Comparison of ENCODE assay signal across 20 cellular contexts in genomic region chr2:120845281-120845680, GRCh38.
DNase-seq lines count a peak whose midpoint lies in the region; ATAC-seq, FAIRE-seq and TF ChIP-seq lines count a peak whose summit lies in the region.
"Had no signal": no experiment of that assay in that cellular context is flagged by ENCODE, and none has a peak within 500 bp of the region (broad histone marks: within the 10 kb centered on the region; RNA-seq: fewer than 3 reads in every experiment).

No MANE protein-coding gene starts in this region.

- no peak overlapping the region for H3K14ac ChIP-seq in H1 (ENCODE audit: insufficient read length)

- H3K27me3 ChIP-seq in H1 (replicated peaks in 1 of 4; ENCODE audit: control insufficient read depth in 3 of 4, extremely low read depth in 1 of 4, insufficient read depth in 3 of 4, low read length in 3 of 4) (no peaks in the 10 kb centered on the region), right cardiac atrium (ENCODE audit: control insufficient read depth, insufficient read depth) (no peaks in the 10 kb centered on the region), smooth muscle cell (ENCODE audit: low read depth) (no peaks in the 10 kb centered on the region)
- H3K27me3 ChIP-seq: breast epithelium, right lobe of liver, vagina had no signal

- no peak overlapping the region for H2BK12ac ChIP-seq in H1 (ENCODE audit: low read depth, low read length)

- H3K9me3 ChIP-seq in H1 (ENCODE audit: insufficient read depth in 2 of 2, low read depth in 1 of 2, low read length in 1 of 2) (no peaks in the 10 kb centered on the region), right cardiac atrium (ENCODE audit: control insufficient read depth, low read length) (no peaks in the 10 kb centered on the region), smooth muscle cell (replicated peaks; ENCODE audit: low read depth) (no peaks in the 10 kb centered on the region)
- H3K9me3 ChIP-seq: right lobe of liver had no signal

- TF ChIP-seq RAD21 in H1 (IDR thresholded peaks at IDR 0.05 in 1 of 2, conservative IDR thresholded peaks at IDR 0.05 in 1 of 2; ENCODE audit: low read depth in 2 of 2, low read length in 2 of 2), result no peak

- in situ Hi-C loops in G401 (cut with HindIII; ENCODE audit: low sequenced_read_pairs), result no loop called here

- WGBS in H1 (ENCODE audit: extremely low coverage in 1 of 2, insufficient coverage in 1 of 2, insufficient read length in 1 of 2, insufficient replicate concordance in 2 of 2, low coverage in 1 of 2, low lambda C conversion rate in 2 of 2, missing lambda C conversion rate in 1 of 2), 2 experiments, result 87% methylated on average over 10 of the region's 10 CpGs; no CpG with 5 or more reads in 1 of the 2 experiments
- WGBS in right cardiac atrium, result 59% methylated on average over 10 of the region's 10 CpGs
- 82% methylated on average over 10 of the region's 10 CpGs for WGBS in smooth muscle cell (ENCODE audit: low lambda C conversion rate)

- POLR2A ChIA-PET in H1 (lab: Charles Lee; ENCODE audit: partially characterized antibody), result no interaction called here

- no peak overlapping the region for H3K4ac ChIP-seq in H1 (replicated peaks; ENCODE audit: insufficient read length, low read depth, low read length)

- H3K79me2 ChIP-seq in H1 (ENCODE audit: control insufficient read depth in 1 of 2, insufficient read depth in 2 of 2, low read length in 2 of 2), result peaks cover 4 to 39% of the 10 kb centered on the region in 2 experiments; a peak in 3 of 4 replicates
- H3K79me2 ChIP-seq in smooth muscle cell (ENCODE audit: low read depth), result peaks cover 50% of the 10 kb centered on the region

- H2AK5ac ChIP-seq in H1 (ENCODE audit: low read depth, low read length), result no peak overlapping the region

- H3K27ac ChIP-seq in H1 (ENCODE audit: low read depth, low read length) (no peak overlapping the region), right cardiac atrium (ENCODE audit: low read length) (no peak overlapping the region), smooth muscle cell (ENCODE audit: low read depth) (no peak overlapping the region)
- H3K27ac ChIP-seq: right lobe of liver, vagina had no signal

- no peak for TF ChIP-seq CTCF in AG10803 (conservative IDR thresholded peaks at IDR 0.05; ENCODE audit: low read length)
- TF ChIP-seq CTCF in H1 (IDR thresholded peaks at IDR 0.05; ENCODE audit: control extremely low read depth in 1 of 3, insufficient read depth in 1 of 3, low read depth in 1 of 3, low read length in 3 of 3), result no peak
- TF ChIP-seq CTCF in smooth muscle cell (IDR thresholded peaks at IDR 0.05; ENCODE audit: borderline replicate concordance, insufficient read depth, poor library complexity, severe bottlenecking), result no peak

- H3K18ac ChIP-seq in H1 (ENCODE audit: extremely low read depth, low read length), result no peak overlapping the region

- H3K36me3 ChIP-seq in H1 (ENCODE audit: control insufficient read depth in 2 of 4, insufficient read depth in 4 of 4, low read length in 3 of 4) (no peaks in the 10 kb centered on the region), smooth muscle cell (ENCODE audit: low read depth) (no peaks in the 10 kb centered on the region)
- H3K36me3 ChIP-seq: breast epithelium, right lobe of liver, vagina had no signal

- no peak for TF ChIP-seq POLR2A in H1 (IDR thresholded peaks at IDR 0.05; ENCODE audit: control extremely low read depth in 1 of 2, low read depth in 2 of 2, low read length in 2 of 2)

- ATAC-seq in right cardiac atrium (peak; percentile 80 to 87), sciatic nerve (peak; percentile 79)
- ATAC-seq: activated CD4-positive, alpha-beta T cell treated with anti-CD3 and anti-CD28 coated beads for 36 hours; right lobe of liver had no signal

- 0 out of 2 replicates have a peak, but pooled peaks cover 1% of the 10 kb centered on the region for H3K23me2 ChIP-seq in H1 (ENCODE audit: low read depth, low read length)

- H2BK5ac ChIP-seq in H1 (ENCODE audit: low read depth, low read length), result no peak overlapping the region

- no peak overlapping the region for H3K23ac ChIP-seq in H1 (ENCODE audit: insufficient read length)

- H3K9ac ChIP-seq in H1 (replicated peaks in 1 of 4; ENCODE audit: extremely low read depth in 1 of 4, low read depth in 3 of 4, low read length in 3 of 4) (no peak overlapping the region), smooth muscle cell (ENCODE audit: low read depth) (no peak overlapping the region)

- no peak overlapping the region for H4K91ac ChIP-seq in H1 (replicated peaks; ENCODE audit: insufficient read length, low read length)

- H2AFZ ChIP-seq in H1 (ENCODE audit: low read length) (no peak overlapping the region), smooth muscle cell (ENCODE audit: low read depth) (no peak overlapping the region)

- H3K79me1 ChIP-seq in H1 (ENCODE audit: low read depth, low read length), result peaks cover 12% of the 10 kb centered on the region

- peaks cover 4% of the 10 kb centered on the region for H3F3A ChIP-seq in smooth muscle cell (ENCODE audit: low read depth)

- TF ChIP-seq EP300 in H1 (IDR thresholded peaks at IDR 0.05; ENCODE audit: borderline replicate concordance in 1 of 2, low read depth in 2 of 2, low read length in 2 of 2), result no peak

- intact Hi-C loops in right cardiac atrium (cut with DNase I), result no loop called here
- intact Hi-C loops in sciatic nerve (cut with DNase I), result no loop called here

- FAIRE-seq in H1 (lab: Jason Lieb, UNC), result peak; percentile 19
- FAIRE-seq: endothelial cell of umbilical vein, TTC549 had no signal

- H3K4me1 ChIP-seq in H1 (replicated peaks in 1 of 4; ENCODE audit: control insufficient read depth in 3 of 4, insufficient read depth in 4 of 4, low read length in 3 of 4), result peaks cover 0 to 2% (median 0%) of the 10 kb centered on the region in 4 experiments; a peak in 1 of 7 replicates
- peaks cover 3% of the 10 kb centered on the region for H3K4me1 ChIP-seq in right cardiac atrium (ENCODE audit: control insufficient read depth, insufficient read depth, low read length)
- H3K4me1 ChIP-seq in smooth muscle cell (ENCODE audit: low read depth), result peaks cover 7% of the 10 kb centered on the region
- H3K4me1 ChIP-seq: breast epithelium, right lobe of liver had no signal

- H3K4me2 ChIP-seq in H1 (ENCODE audit: insufficient read depth in 1 of 2, low read depth in 2 of 2, low read length in 2 of 2), result no peak overlapping the region
- H3K4me2 ChIP-seq in smooth muscle cell, result no peak overlapping the region

- no peak overlapping the region for H3K56ac ChIP-seq in H1 (replicated peaks; ENCODE audit: insufficient read length, low read depth, low read length)

- H3K4me3 ChIP-seq in AG10803 (ENCODE audit: low read length), result no peak overlapping the region
- no peak overlapping the region for H3K4me3 ChIP-seq in H1 (ENCODE audit: extremely low read depth in 1 of 4, insufficient read depth in 2 of 4, low read depth in 3 of 4, low read length in 4 of 4)
- no peak overlapping the region for H3K4me3 ChIP-seq in right cardiac atrium (ENCODE audit: low read length)
- no peak overlapping the region for H3K4me3 ChIP-seq in smooth muscle cell
- H3K4me3 ChIP-seq: breast epithelium, right lobe of liver, vagina had no signal

- CTCF ChIA-PET in H1 (lab: Charles Lee; ENCODE audit: partially characterized antibody), result interaction anchor here (0.9 to 3.5 kb wide), 4 partner anchors 12 to 125 kb away, joined by 3 to 24 read pairs (median 4); no protein-coding TSS in a partner anchor

- H2BK20ac ChIP-seq in H1 (ENCODE audit: low read length), result no peak overlapping the region

- peak; percentile 58 for DNase-seq in AG10803 (ENCODE audit: low read depth)
- no peak for DNase-seq in H1 (ENCODE audit: low read depth in 1 of 2, low spot score in 2 of 2)
- DNase-seq in right cardiac atrium, result peak; percentile 88 to 95 (median 92)
- DNase-seq in sciatic nerve (ENCODE audit: low spot score), result peak; percentile 69
- no peak for DNase-seq in smooth muscle cell (lab: John Stamatoyannopoulos, UW; ENCODE audit: unreplicated experiment)
- DNase-seq in stimulated activated CD4-positive, alpha-beta T cell treated with anti-CD3 and anti-CD28 coated beads, Interleukin-15, amount 100 ng/mL, for 24 hours, result no peak
- no peak for DNase-seq in G401 (ENCODE audit: low spot score)
- no peak for DNase-seq in GOT3 (lab: John Stamatoyannopoulos, UW)
- DNase-seq: ACHN; activated CD4-positive, alpha-beta T cell treated with anti-CD3 and anti-CD28 coated beads for 36 hours; CD4-positive, CD25-positive, alpha-beta regulatory T cell; DMS53; NCI-H187; NK-92 treated with Interleukin-12 subunit alpha and Interleukin-12 subunit beta, amount 100 ng/mL, for 24 hours; right lobe of liver; stimulated activated CD4-positive, alpha-beta T cell treated with anti-CD3 and anti-CD28 coated beads, Interleukin-2, amount 100 ng/mL, for 48 hours had no signal

- H4K5ac ChIP-seq in H1 (ENCODE audit: insufficient read length, low read depth, low read length), result no peak overlapping the region

- no peak overlapping the region for H2BK120ac ChIP-seq in H1 (replicated peaks; ENCODE audit: low read depth, low read length)

- H2BK15ac ChIP-seq in H1 (ENCODE audit: low read length), result no peak overlapping the region

- H4K20me1 ChIP-seq in H1 (replicated peaks in 1 of 2; ENCODE audit: control insufficient read depth in 1 of 2, insufficient read depth in 2 of 2, low read length in 2 of 2), result peaks cover 12 to 23% of the 10 kb centered on the region in 2 experiments
- H4K20me1 ChIP-seq in smooth muscle cell (ENCODE audit: low read depth), result peaks cover 55% of the 10 kb centered on the region

- H4K8ac ChIP-seq in H1 (ENCODE audit: extremely low read depth, insufficient read depth, low read length), result no peak overlapping the region; the same call in 1 of the 2 replicates

TF ChIP-seq in H1, 55 proteins besides CTCF, POLR2A, EP300 and RAD21:
- TF ChIP-seq TCF12 (IDR thresholded peaks at IDR 0.05; ENCODE audit: low read depth, low read length), result no peak
- TF ChIP-seq CTBP2 (IDR thresholded peaks at IDR 0.05; ENCODE audit: borderline replicate concordance, insufficient read depth, insufficient read length, low read length), result no peak
- no peak for TF ChIP-seq ASH2L (IDR thresholded peaks at IDR 0.05; ENCODE audit: low read length)
- no peak for TF ChIP-seq CREB1 (IDR thresholded peaks at IDR 0.05)
- TF ChIP-seq SIX5 (IDR thresholded peaks at IDR 0.05; ENCODE audit: low read depth, low read length), result no peak

Comparison
In these comparisons a context has a peak if more than half of its experiments do, and no peak if none do; other contexts are left out.
1. DNase-seq: peak in AG10803 (single experiment), right cardiac atrium (3 of 3) and sciatic nerve (single experiment); none in H1 (0 of 2), smooth muscle cell (single experiment), stimulated activated CD4-positive, alpha-beta T cell treated with anti-CD3 and anti-CD28 coated beads, Interleukin-15, amount 100 ng/mL, for 24 hours (single experiment), G401 (single experiment) and GOT3 (single experiment).